Comparison of ENCODE assay signal across 12 cellular contexts in the genomic region with DNA sequence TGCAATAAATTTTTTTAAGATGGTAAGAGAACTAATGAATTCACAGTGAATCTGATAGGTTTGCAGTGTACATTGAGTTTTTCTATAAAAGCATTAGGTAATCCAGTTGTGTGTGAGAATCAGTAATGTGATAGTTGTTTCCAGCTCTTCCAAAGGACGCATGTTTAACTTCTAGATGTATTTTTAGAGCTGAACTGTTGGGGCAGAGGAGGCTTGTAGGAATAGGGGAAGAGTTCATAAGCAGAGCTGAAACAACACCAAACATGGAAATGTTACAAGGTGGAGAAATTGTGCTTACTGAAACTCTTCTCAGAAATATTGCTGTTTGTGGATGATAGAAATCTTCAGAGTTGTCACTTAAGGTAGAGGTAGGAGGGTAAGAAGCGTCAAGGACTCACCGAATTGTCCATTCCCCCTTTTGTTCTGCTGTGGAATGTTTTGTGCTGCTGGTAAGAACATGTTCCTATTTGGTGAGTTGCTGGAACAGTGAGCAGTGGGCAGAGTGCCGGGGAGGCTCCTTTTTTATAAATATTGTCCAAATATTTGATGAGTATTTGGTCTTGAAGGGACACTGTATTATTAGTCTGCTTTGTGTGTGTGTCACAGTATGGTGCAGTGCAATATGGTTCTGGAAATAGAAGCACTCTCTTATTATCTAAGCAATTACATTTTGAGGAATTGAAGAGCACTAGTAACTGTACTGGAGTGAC.
DNase-seq lines count a peak whose midpoint lies in the region; ATAC-seq, FAIRE-seq and TF ChIP-seq lines count a peak whose summit lies in the region.
"Had no signal": no experiment of that assay in that cellular context is flagged by ENCODE, and none has a peak within 500 bp of the region (broad histone marks: within the 10 kb centered on the region; RNA-seq: fewer than 3 reads in every experiment).

No MANE protein-coding gene starts in this region.

- CTCF ChIA-PET in mammary epithelial cell (lab: Charles Lee; ENCODE audit: low non-redundant PET), result interaction anchor here (0.6 kb wide), 1 partner anchor 32 kb away, joined by 3 read pairs; no protein-coding TSS in a partner anchor

- TF ChIP-seq CTCF in LNCaP clone FGC (IDR thresholded peaks at IDR 0.05; ENCODE audit: control insufficient read depth, extremely low read depth, insufficient read depth) (no peak), mammary epithelial cell (conservative IDR thresholded peaks at IDR 0.05 in 1 of 2, IDR thresholded peaks at IDR 0.05 in 1 of 2; ENCODE audit: extremely low read depth in 1 of 2, insufficient read depth in 1 of 2, low read depth in 1 of 2, low read length in 2 of 2) (no peak), keratinocyte (optimal IDR thresholded peaks at IDR 0.05 in 1 of 3, IDR thresholded peaks at IDR 0.05 in 1 of 3, conservative IDR thresholded peaks at IDR 0.05 in 1 of 3; ENCODE audit: extremely low read depth in 1 of 3, insufficient read depth in 2 of 3, low read length in 3 of 3) (no peak)

- no peaks in the 10 kb centered on the region for H3K36me3 ChIP-seq in mammary epithelial cell (ENCODE audit: insufficient read depth, low read length)
- peaks cover 0 to 2% of the 10 kb centered on the region in 2 experiments for H3K36me3 ChIP-seq in keratinocyte (ENCODE audit: control insufficient read depth in 2 of 2, extremely low read depth in 1 of 2, insufficient read depth in 2 of 2, low read length in 2 of 2)
- H3K36me3 ChIP-seq in subcutaneous abdominal adipose tissue (ENCODE audit: control insufficient read depth in 5 of 5, insufficient read depth in 5 of 5, low read length in 5 of 5), result no peaks in the 10 kb centered on the region
- H3K36me3 ChIP-seq: BE2C had no signal

- in situ Hi-C loops in mammary epithelial cell (cut with MboI; ENCODE audit: low sequenced_read_pairs in 2 of 2), result no loop called here

- H3K9ac ChIP-seq in mammary epithelial cell (ENCODE audit: insufficient read depth, low read length), result no peak overlapping the region
- H3K9ac ChIP-seq in keratinocyte (ENCODE audit: control insufficient read depth, extremely low read depth, insufficient read depth, low read length), result no peak overlapping the region
- peak overlapping the region in 2 of 5 donors; percentile 26 to 27 for H3K9ac ChIP-seq in subcutaneous abdominal adipose tissue (ENCODE audit: low read length in 5 of 5)
- H3K9ac ChIP-seq: KMS-11 had no signal

- H3K27me3 ChIP-seq in mammary epithelial cell (ENCODE audit: insufficient read depth, low read length) (no peaks in the 10 kb centered on the region), keratinocyte (ENCODE audit: control insufficient read depth, extremely low read depth, insufficient read depth, low read length) (no peaks in the 10 kb centered on the region), subcutaneous abdominal adipose tissue (ENCODE audit: control insufficient read depth in 5 of 5, insufficient read depth in 4 of 5, low read length in 5 of 5) (no peaks in the 10 kb centered on the region)
- H3K27me3 ChIP-seq: BE2C had no signal

- no peaks in the 10 kb centered on the region for H3K9me1 ChIP-seq in keratinocyte (ENCODE audit: control insufficient read depth, extremely low read depth, insufficient read depth, low read length)

- H3K4me3 ChIP-seq in LNCaP clone FGC (ENCODE audit: low read depth, low read length) (no peak overlapping the region), mammary epithelial cell (replicated peaks in 1 of 3; ENCODE audit: insufficient read depth in 1 of 3, low read depth in 2 of 3, low read length in 3 of 3) (no peak overlapping the region), keratinocyte (ENCODE audit: control insufficient read depth in 2 of 3, extremely low read depth in 1 of 3, insufficient read depth in 2 of 3, low read depth in 1 of 3, low read length in 3 of 3) (no peak overlapping the region), subcutaneous abdominal adipose tissue (ENCODE audit: low read depth in 1 of 5, low read length in 5 of 5) (peak overlapping the region in 1 of 5 donors; percentile 33)

- ATAC-seq in GM21723 (IDR thresholded peaks at IDR 0.05; ENCODE audit: unreplicated experiment) (no peak), HG03354 (IDR thresholded peaks at IDR 0.05; ENCODE audit: poor library complexity, severe bottlenecking, unreplicated experiment) (no peak), GM21381 (IDR thresholded peaks at IDR 0.05; ENCODE audit: unreplicated experiment) (no peak)
- ATAC-seq: left colon had no signal

- no peaks in the 10 kb centered on the region for H3K9me3 ChIP-seq in mammary epithelial cell (replicated peaks; ENCODE audit: insufficient read depth, low read length)
- H3K9me3 ChIP-seq in keratinocyte (ENCODE audit: control insufficient read depth, low read depth, low read length), result no peaks in the 10 kb centered on the region
- H3K9me3 ChIP-seq in subcutaneous abdominal adipose tissue (ENCODE audit: control insufficient read depth in 5 of 5, low read length in 5 of 5), result no peaks in the 10 kb centered on the region
- H3K9me3 ChIP-seq: BE2C had no signal

- peak; percentile 5 for FAIRE-seq in keratinocyte (lab: Jason Lieb, UNC)

- DNase-seq in LNCaP clone FGC (ENCODE audit: low read depth) (peak; percentile 67), mammary epithelial cell (no peak), keratinocyte (ENCODE audit: low read depth, low spot score) (no peak)
- DNase-seq in activated CD4-positive, CD25-positive, alpha-beta regulatory T cell (lab: John Stamatoyannopoulos, UW), result no peak
- DNase-seq: BE2C; stimulated activated CD4-positive, alpha-beta T cell treated with anti-CD3 and anti-CD28 coated beads, Interleukin-1b, Interleukin-23, amount 100 ng/mL, for 48 hours had no signal

- H2AFZ ChIP-seq in mammary epithelial cell (ENCODE audit: low read depth, low read length), result no peak overlapping the region
- no peak overlapping the region for H2AFZ ChIP-seq in keratinocyte (ENCODE audit: control insufficient read depth, low read length)

- H3K4me2 ChIP-seq in mammary epithelial cell (ENCODE audit: insufficient read depth, low read depth, low read length) (peak overlapping the region; percentile 55), keratinocyte (ENCODE audit: control insufficient read depth, extremely low read depth, insufficient read depth, low read depth, low read length) (peak overlapping the region; percentile 39)
- H3K4me2 ChIP-seq: KMS-11 had no signal

- peaks cover 11% of the 10 kb centered on the region for H3K4me1 ChIP-seq in mammary epithelial cell (ENCODE audit: insufficient read depth, low read length)
- peaks cover 25% of the 10 kb centered on the region for H3K4me1 ChIP-seq in keratinocyte (ENCODE audit: control insufficient read depth, extremely low read depth, insufficient read depth, low read length)
- peaks cover 0 to 17% (median 4%) of the 10 kb centered on the region in 5 donors for H3K4me1 ChIP-seq in subcutaneous abdominal adipose tissue (ENCODE audit: control insufficient read depth in 5 of 5, insufficient read depth in 5 of 5, low read length in 5 of 5)

- no TSS peak for BruUV-seq in mammary epithelial cell (replicated peaks; lab: Mats Ljungman, UMichigan)

- H3K79me2 ChIP-seq in mammary epithelial cell (ENCODE audit: insufficient read depth, low read length) (peaks cover 73% of the 10 kb centered on the region), keratinocyte (ENCODE audit: control insufficient read depth, insufficient read depth, low read length) (peaks cover 66% of the 10 kb centered on the region)

- dilution Hi-C loops in mammary epithelial cell (cut with HindIII; ENCODE audit: low sequenced_read_pairs) (no loop called here), keratinocyte (cut with MboI; ENCODE audit: extremely low pct_ligation_motif_present, low sequenced_read_pairs) (no loop called here)

- intact Hi-C loops in mammary epithelial cell (cut with micrococcal nuclease), result no loop called here

- WGBS in mammary epithelial cell (ENCODE audit: low coverage, missing lambda C conversion rate), result 10% methylated on average over 4 of the region's 4 CpGs

- H4K20me1 ChIP-seq in mammary epithelial cell (ENCODE audit: insufficient read depth, low read length) (no peaks in the 10 kb centered on the region), keratinocyte (ENCODE audit: control insufficient read depth, extremely low read depth, insufficient read depth, low read length) (no peaks in the 10 kb centered on the region)

- H3K27ac ChIP-seq in mammary epithelial cell (ENCODE audit: insufficient read depth, low read depth, low read length) (peak overlapping the region; percentile 2), keratinocyte (ENCODE audit: control insufficient read depth, insufficient read depth, low read length) (no peak overlapping the region), subcutaneous abdominal adipose tissue (ENCODE audit: low read depth, low read length) (peak overlapping the region; percentile 85)
- H3K27ac ChIP-seq: KMS-11 had no signal
